8 cellular contexts compared by ENCODE assay signal in genomic region chr2:121285077-121285449, GRCh38. TPM values are rescaled to one million over a fixed set of nuclear protein-coding genes. Genes with fewer than 3 reads are reported as not detected.
DNase-seq lines count a peak whose midpoint lies in the region; ATAC-seq lines count a peak whose summit lies in the region.

TFCP2L1 (minus strand) TSS chr2:121285202; CDS start chr2:121285109, 93 bp downstream.

- H3K36me3 Mint-ChIP-seq in immature natural killer cell, result no peaks in the 10 kb centered on the region
- no peaks in the 10 kb centered on the region for H3K36me3 Mint-ChIP-seq in stimulated activated effector memory CD8-positive, alpha-beta T cell treated with anti-CD3 and anti-CD28 coated beads, Interleukin-12 subunit alpha, Interleukin-12 subunit beta, amount 100 ng/mL, for 72 hours

- peak; percentile 45 for ATAC-seq in stimulated activated effector memory CD8-positive, alpha-beta T cell treated with anti-CD3 and anti-CD28 coated beads, Interleukin-12 subunit alpha, Interleukin-12 subunit beta, amount 100 ng/mL, for 72 hours

- peak; percentile 60 for DNase-seq in activated CD8-positive, alpha-beta memory T cell treated with anti-CD3 and anti-CD28 coated beads for 24 hours
- no peak for DNase-seq in activated CD8-positive, alpha-beta memory T cell treated with anti-CD3 and anti-CD28 coated beads, Interleukin-2, amount 50 U/mL, for 4 hours
- DNase-seq in NCI-H1092 (lab: John Stamatoyannopoulos, UW) (peak; percentile 10), immature natural killer cell (peak in 1 of 3 donors; percentile 3), COLO829 (ENCODE audit: low spot score) (no peak), AG08395 (ENCODE audit: low spot score) (no peak)
- DNase-seq in activated gamma-delta T cell treated with anti-CD3 and anti-CD28 coated beads, Interleukin-2, amount 50 U/mL, for 16 hours (ENCODE audit: low read depth), result peak; percentile 5
- no peak for DNase-seq in stimulated activated effector memory CD8-positive, alpha-beta T cell treated with anti-CD3 and anti-CD28 coated beads, Interleukin-12 subunit alpha, Interleukin-12 subunit beta, amount 100 ng/mL, for 72 hours (ENCODE audit: low spot score in 2 of 2)

- H3K27ac Mint-ChIP-seq in immature natural killer cell, result no peak within 1 kb of the TSS
- no peak within 1 kb of the TSS for H3K27ac Mint-ChIP-seq in stimulated activated effector memory CD8-positive, alpha-beta T cell treated with anti-CD3 and anti-CD28 coated beads, Interleukin-12 subunit alpha, Interleukin-12 subunit beta, amount 100 ng/mL, for 72 hours

- peaks cover 5 to 8% of the 10 kb centered on the region in 2 donors for H3K4me1 Mint-ChIP-seq in immature natural killer cell
- H3K4me1 Mint-ChIP-seq in stimulated activated effector memory CD8-positive, alpha-beta T cell treated with anti-CD3 and anti-CD28 coated beads, Interleukin-12 subunit alpha, Interleukin-12 subunit beta, amount 100 ng/mL, for 72 hours, result peaks cover 5% of the 10 kb centered on the region

- H3K9me3 Mint-ChIP-seq in immature natural killer cell, result no peaks in the 10 kb centered on the region
- H3K9me3 Mint-ChIP-seq in stimulated activated effector memory CD8-positive, alpha-beta T cell treated with anti-CD3 and anti-CD28 coated beads, Interleukin-12 subunit alpha, Interleukin-12 subunit beta, amount 100 ng/mL, for 72 hours, result no peaks in the 10 kb centered on the region

- H3K4me3 Mint-ChIP-seq in immature natural killer cell, result peak within 1 kb of the TSS; percentile 38 to 74 (median 68)
- peak within 1 kb of the TSS; percentile 59 for H3K4me3 Mint-ChIP-seq in stimulated activated effector memory CD8-positive, alpha-beta T cell treated with anti-CD3 and anti-CD28 coated beads, Interleukin-12 subunit alpha, Interleukin-12 subunit beta, amount 100 ng/mL, for 72 hours

- H3K27me3 Mint-ChIP-seq in immature natural killer cell (ENCODE audit: low read depth in 3 of 3), result peaks cover 4 to 18% (median 7%) of the 10 kb centered on the region in 3 donors

RNA-seq across cellular contexts. Expression of gene TFCP2L1, which starts in this region (rescaled TPM):
- polyA plus RNA-seq in immature natural killer cell, result under 1 TPM in 2 of 3 donors, not detected in 1; 0.02 to 0.14 TPM

Comparison
In these comparisons a context has a peak if more than half of its experiments do, and no peak if none do; other contexts are left out.
1. DNase-seq: peak in activated CD8-positive, alpha-beta memory T cell treated with anti-CD3 and anti-CD28 coated beads for 24 hours (single experiment), NCI-H1092 (single experiment) and activated gamma-delta T cell treated with anti-CD3 and anti-CD28 coated beads, Interleukin-2, amount 50 U/mL, for 16 hours (single experiment); none in activated CD8-positive, alpha-beta memory T cell treated with anti-CD3 and anti-CD28 coated beads, Interleukin-2, amount 50 U/mL, for 4 hours (single experiment), stimulated activated effector memory CD8-positive, alpha-beta T cell treated with anti-CD3 and anti-CD28 coated beads, Interleukin-12 subunit alpha, Interleukin-12 subunit beta, amount 100 ng/mL, for 72 hours (0 of 2), COLO829 (single experiment) and AG08395 (single experiment).